Comparison of ENCODE assay signal across 18 cellular contexts in the genomic region with DNA sequence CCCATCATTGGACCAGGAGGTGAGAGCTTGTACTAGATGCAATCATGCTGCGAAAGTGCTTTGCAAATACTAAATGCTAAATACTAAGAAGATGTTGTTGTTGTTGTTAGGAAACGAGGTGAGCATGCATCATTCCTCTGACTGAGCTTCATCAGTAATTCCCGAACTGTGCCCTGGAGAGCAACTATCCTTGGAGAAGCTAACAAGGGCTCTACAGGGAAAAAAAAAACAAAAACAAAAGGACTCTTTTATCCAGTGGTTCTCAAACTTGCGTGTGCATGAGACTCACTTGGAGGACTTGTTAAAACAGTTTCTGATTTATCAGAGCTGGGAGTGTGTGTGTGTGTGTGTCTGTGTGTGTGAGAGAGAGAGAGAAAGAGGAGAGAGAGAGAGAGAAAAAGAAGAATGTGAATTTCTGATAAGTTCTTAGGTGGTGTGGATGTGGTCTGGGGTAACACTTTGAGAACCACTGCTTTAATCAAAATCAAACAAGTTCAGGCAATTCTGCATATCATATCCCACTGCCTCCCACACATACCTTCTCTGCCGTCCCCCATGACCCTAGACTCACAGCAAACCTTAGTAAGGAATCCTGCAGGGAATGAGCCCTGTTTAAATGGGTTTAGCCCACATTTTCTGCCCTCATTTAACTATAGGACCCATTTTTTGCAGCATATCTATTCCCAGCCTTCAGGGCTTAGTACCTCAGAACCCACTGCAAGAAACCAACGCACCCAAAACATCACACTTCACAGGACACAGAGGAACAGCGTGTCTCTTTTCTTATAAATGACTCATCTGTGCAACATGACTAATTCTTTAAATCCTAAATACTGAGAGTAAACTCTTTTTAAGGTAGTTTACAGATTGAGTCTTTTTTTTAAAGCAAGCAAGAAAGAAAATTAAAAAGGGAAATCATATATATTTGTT. TPM values are rescaled to one million over a fixed set of nuclear protein-coding genes. Genes with fewer than 3 reads are reported as not detected.
A peak's percentile ranks its signal among the peaks of the same experiment; 100 is the strongest.
DNase-seq lines count a peak whose midpoint lies in the region; ATAC-seq, FAIRE-seq and TF ChIP-seq lines count a peak whose summit lies in the region.
"Had no signal": no experiment of that assay in that cellular context is flagged by ENCODE, and none has a peak within 500 bp of the region (broad histone marks: within the 10 kb centered on the region; RNA-seq: fewer than 3 reads in every experiment).

No MANE protein-coding gene starts in this region.

- H3K27ac ChIP-seq in GM23338 (ENCODE audit: low read depth) (no peak overlapping the region), SJCRH30 (peak overlapping the region; percentile 34; the same call in 1 of the 2 replicates), esophagus (ENCODE audit: low read depth in 2 of 2, low read length in 1 of 2) (peak overlapping the region; percentile 43 to 74), sigmoid colon (no peak overlapping the region)
- H3K27ac ChIP-seq: colonic mucosa, lower lobe of right lung, ovary, SK-N-MC, stomach had no signal

- TF ChIP-seq CTCF in GM23338 (conservative IDR thresholded peaks at IDR 0.05; ENCODE audit: low read depth in 2 of 2) (no peak), omental fat pad (IDR thresholded peaks at IDR 0.05) (no peak), sigmoid colon (IDR thresholded peaks at IDR 0.05) (no peak)

- H3F3A ChIP-seq in GM23338 (replicated peaks; ENCODE audit: low read depth): no peaks in the 10 kb centered on the region

- no peaks in the 10 kb centered on the region for H3K79me2 ChIP-seq in GM23338 (replicated peaks; ENCODE audit: insufficient read depth)

- H3K27me3 ChIP-seq in GM23338 (ENCODE audit: insufficient read depth) (no peaks in the 10 kb centered on the region), SJCRH30 (no peaks in the 10 kb centered on the region), esophagus (ENCODE audit: control insufficient read depth in 1 of 2, insufficient read depth in 2 of 2, low read length in 2 of 2) (no peaks in the 10 kb centered on the region), sigmoid colon (no peaks in the 10 kb centered on the region)
- H3K27me3 ChIP-seq: colonic mucosa, ovary, stomach had no signal

- H3K9me3 Mint-ChIP-seq in GM23338: no peaks in the 10 kb centered on the region
- H3K9me3 Mint-ChIP-seq: CD4-positive, alpha-beta T cell had no signal

- H3K9me3 ChIP-seq in SJCRH30 (replicated peaks): no peaks in the 10 kb centered on the region
- no peaks in the 10 kb centered on the region for H3K9me3 ChIP-seq in esophagus (ENCODE audit: control insufficient read depth in 2 of 2, insufficient read depth in 1 of 2, low read depth in 1 of 2, low read length in 1 of 2)
- H3K9me3 ChIP-seq in sigmoid colon: no peaks in the 10 kb centered on the region
- H3K9me3 ChIP-seq: colonic mucosa, lower lobe of right lung, ovary, stomach had no signal

- H3K4me1 ChIP-seq in GM23338 (ENCODE audit: insufficient read depth) (no peaks in the 10 kb centered on the region), SJCRH30 (peaks cover 23% of the 10 kb centered on the region), esophagus (ENCODE audit: control insufficient read depth in 2 of 2, insufficient read depth in 2 of 2, low read length in 1 of 2) (peaks cover 0 to 4% of the 10 kb centered on the region in 2 donors), sigmoid colon (no peaks in the 10 kb centered on the region)
- H3K4me1 ChIP-seq: colonic mucosa, lower lobe of right lung, stomach had no signal

- no peak overlapping the region for H3K4me3 ChIP-seq in GM23338
- no peak overlapping the region for H3K4me3 ChIP-seq in SJCRH30
- no peak overlapping the region for H3K4me3 ChIP-seq in esophagus (ENCODE audit: low read depth in 1 of 2, low read length in 2 of 2)
- no peak overlapping the region for H3K4me3 ChIP-seq in sigmoid colon
- H3K4me3 ChIP-seq: colonic mucosa, lower lobe of right lung, ovary, SK-N-MC, stomach had no signal

- H3K36me3 ChIP-seq in GM23338 (ENCODE audit: insufficient read depth): no peaks in the 10 kb centered on the region
- no peaks in the 10 kb centered on the region for H3K36me3 ChIP-seq in SJCRH30
- H3K36me3 ChIP-seq in esophagus (ENCODE audit: control insufficient read depth in 2 of 2, insufficient read depth in 2 of 2, low read length in 1 of 2): no peaks in the 10 kb centered on the region
- no peaks in the 10 kb centered on the region for H3K36me3 ChIP-seq in sigmoid colon
- H3K36me3 ChIP-seq: colonic mucosa, lower lobe of right lung, ovary, stomach had no signal

- H2AFZ ChIP-seq in GM23338: peak overlapping the region; percentile 52; the same call in 1 of the 2 replicates

- no peak overlapping the region for H3K4me3 Mint-ChIP-seq in GM23338
- H3K4me3 Mint-ChIP-seq: CD4-positive, alpha-beta T cell had no signal

- no peak overlapping the region for H3K4me2 ChIP-seq in GM23338

- H3K27me3 Mint-ChIP-seq in GM23338 (ENCODE audit: insufficient read depth, low read depth, poor library complexity): peaks cover 7% of the 10 kb centered on the region

- no peaks in the 10 kb centered on the region for H4K20me1 ChIP-seq in GM23338 (replicated peaks; ENCODE audit: insufficient read depth)

- H3K9me2 ChIP-seq in GM23338 (ENCODE audit: insufficient read depth): 0 out of 2 replicates have a peak, but pooled peaks cover 3% of the 10 kb centered on the region

- TF ChIP-seq POLR2A in sigmoid colon (IDR thresholded peaks at IDR 0.05): no peak

- H3K36me3 Mint-ChIP-seq in GM23338 (ENCODE audit: low read depth): no peaks in the 10 kb centered on the region

- H3K4me1 Mint-ChIP-seq in GM23338: no peaks in the 10 kb centered on the region

- FAIRE-seq in urothelium cell line (lab: Jason Lieb, UNC): no peak

- no peak overlapping the region for H3K27ac Mint-ChIP-seq in GM23338
- H3K27ac Mint-ChIP-seq: CD4-positive, alpha-beta T cell had no signal

- intact Hi-C loops in sigmoid colon (cut with DNase I): no loop called here

- no peak for TF ChIP-seq EP300 in sigmoid colon (IDR thresholded peaks at IDR 0.05)

- 48 to 59% methylated on average over 7 of the region's 7 CpGs for WGBS in esophagus, 2 donors
- 75 to 78% methylated on average over 7 of the region's 7 CpGs for WGBS in sigmoid colon, 2 donors

- ATAC-seq in GM23338: no peak
- ATAC-seq in omental fat pad (ENCODE audit: low FRiP score): peak; percentile 87

- DNase-seq in GM23338 (ENCODE audit: low spot score) (no peak), SJCRH30 (no peak), omental fat pad (ENCODE audit: low spot score) (no peak), urothelium cell line (ENCODE audit: low spot score) (no peak), sigmoid colon (no peak), OCI-M2 (lab: John Stamatoyannopoulos, UW; ENCODE audit: unreplicated experiment) (no peak), Ammon's horn (ENCODE audit: low spot score) (no peak)
- DNase-seq: activated CD4-positive, CD25-positive, alpha-beta regulatory T cell; activated effector memory CD4-positive, alpha-beta T cell treated with Interleukin-2 at 50 U/mL for 16 hours; CD4-positive, alpha-beta T cell; colonic mucosa; lower lobe of right lung; NCI-H446 treated with DMSO at 0.1 percent for 48 hours; ovary; stomach had no signal

TF ChIP-seq in GM23338, 12 proteins besides CTCF, POLR2A, EP300 and RAD21:
- TF ChIP-seq NANOG (IDR thresholded peaks at IDR 0.05; ENCODE audit: borderline replicate concordance) (no peak), ZNF331 (CRISPR knock-in tag; IDR thresholded peaks at IDR 0.05; ENCODE audit: low read depth) (no peak), CREB1 (CRISPR knock-in tag; IDR thresholded peaks at IDR 0.05; ENCODE audit: low read depth) (no peak)

RNA-seq across cellular contexts. Expression of gene PDE6A, which starts 48.9 kb away (rescaled TPM):
- not detected in 2 replicates for total RNA-seq in GM23338 (2014; rRNA removed; shearing (Covaris generic))
- 0.08 TPM in 1 of 2 replicates, not detected in the other for polyA plus RNA-seq in GM23338 (2016; fragmentation: Nextera tagmentation; extraction: Ambion mirVana)
- total RNA-seq in SJCRH30 (2014; rRNA removed; shearing (Covaris generic)): 0.28 and 0.47 TPM in 2 replicates
- 1 to 10 TPM; 1.0 to 1.5 TPM for polyA plus RNA-seq in esophagus
- not detected for total RNA-seq in omental fat pad
- not detected for total RNA-seq in sigmoid colon
- 1 to 10 TPM; 1.6 to 2.8 (median 2.4) TPM for polyA plus RNA-seq in sigmoid colon
- total RNA-seq: CD4-positive, alpha-beta T cell; glomerular endothelial cell; lower lobe of right lung had no signal

Comparison
In these comparisons a context has a peak if more than half of its experiments do, and no peak if none do; other contexts are left out.
1. H3K27ac ChIP-seq: peak in SJCRH30 (single experiment) and esophagus (2 of 2); none in GM23338 (single experiment) and sigmoid colon (0 of 4).